ENCODE assay signal across 9 cellular contexts in genomic region chr3:13018039-13018431, GRCh38. TPM values are rescaled to one million over a fixed set of nuclear protein-coding genes. Genes with fewer than 3 reads are reported as not detected.
DNase-seq lines count a peak whose midpoint lies in the region; ATAC-seq and TF ChIP-seq lines count a peak whose summit lies in the region.
"Had no signal": no experiment of that assay in that cellular context is flagged by ENCODE, and none has a peak within 500 bp of the region (broad histone marks: within the 10 kb centered on the region; RNA-seq: fewer than 3 reads in every experiment).

No MANE protein-coding gene starts in this region.

- no peak overlapping the region for H3K4me3 Mint-ChIP-seq in activated CD4-positive, alpha-beta T cell treated with anti-CD3 and anti-CD28 coated beads, Interleukin-2, amount 10 ng/mL, durations not matched to agents 24 days and 14 days
- H3K4me3 Mint-ChIP-seq in type B pancreatic cell, result no peak overlapping the region
- H3K4me3 Mint-ChIP-seq: activated naive CD4-positive, alpha-beta T cell treated with anti-CD3 and anti-CD28 coated beads for 36 hours had no signal

- H3K4me1 ChIP-seq in tibial nerve, result peaks cover 0 to 76% (median 46%) of the 10 kb centered on the region in 4 donors

- no peak for DNase-seq in activated CD4-positive, alpha-beta T cell treated with anti-CD3 and anti-CD28 coated beads, Interleukin-2, amount 10 ng/mL, durations not matched to agents 24 days and 14 days
- DNase-seq in activated CD4-positive, alpha-beta T cell treated with anti-CD3 and anti-CD28 coated beads, Interleukin-2, amount 50 U/mL, for 1 hour, result no peak
- DNase-seq in WERI-Rb-1 (peak; percentile 37), type B pancreatic cell (ENCODE audit: extremely low spot score, unreplicated experiment) (no peak), tibial nerve (ENCODE audit: low spot score in 2 of 2) (no peak)
- DNase-seq: activated naive CD4-positive, alpha-beta T cell treated with anti-CD3 and anti-CD28 coated beads for 36 hours had no signal

- peak overlapping the region; percentile 49 for H3K27ac Mint-ChIP-seq in activated CD4-positive, alpha-beta T cell treated with anti-CD3 and anti-CD28 coated beads, Interleukin-2, amount 10 ng/mL, durations not matched to agents 24 days and 14 days
- peak overlapping the region; percentile 13 for H3K27ac Mint-ChIP-seq in type B pancreatic cell

- H3K4me1 Mint-ChIP-seq in activated CD4-positive, alpha-beta T cell treated with anti-CD3 and anti-CD28 coated beads, Interleukin-2, amount 10 ng/mL, durations not matched to agents 24 days and 14 days, result peaks cover 42% of the 10 kb centered on the region
- H3K4me1 Mint-ChIP-seq in type B pancreatic cell (ENCODE audit: unreplicated experiment), result peaks cover 20% of the 10 kb centered on the region

- H3K9me3 Mint-ChIP-seq in activated CD4-positive, alpha-beta T cell treated with anti-CD3 and anti-CD28 coated beads, Interleukin-2, amount 10 ng/mL, durations not matched to agents 24 days and 14 days, result no peaks in the 10 kb centered on the region
- H3K9me3 Mint-ChIP-seq in type B pancreatic cell, result no peaks in the 10 kb centered on the region
- H3K9me3 Mint-ChIP-seq: activated naive CD4-positive, alpha-beta T cell treated with anti-CD3 and anti-CD28 coated beads for 36 hours had no signal

- H3K9me3 ChIP-seq in WERI-Rb-1 (ENCODE audit: severe bottlenecking), result no peaks in the 10 kb centered on the region
- no peaks in the 10 kb centered on the region for H3K9me3 ChIP-seq in iPS-18c (ENCODE audit: control insufficient read depth, insufficient read depth, low read length)
- no peaks in the 10 kb centered on the region for H3K9me3 ChIP-seq in tibial nerve

- H3K27me3 ChIP-seq in WERI-Rb-1 (ENCODE audit: insufficient read depth, low read depth, severe bottlenecking) (no peaks in the 10 kb centered on the region), tibial nerve (no peaks in the 10 kb centered on the region)

- no peak for TF ChIP-seq POLR2A in tibial nerve (IDR thresholded peaks at IDR 0.05)

- peaks cover 13% of the 10 kb centered on the region for H3K36me3 ChIP-seq in WERI-Rb-1
- H3K36me3 ChIP-seq in tibial nerve, result no peaks in the 10 kb centered on the region

- H3K4me3 ChIP-seq in WERI-Rb-1 (ENCODE audit: low read depth, low read length), result no peak overlapping the region
- 0 out of 2 replicates have a peak overlapping the region, but pooled peaks have one; percentile 3 for H3K4me3 ChIP-seq in iPS-18c (ENCODE audit: insufficient read depth, low read depth, low read length)
- H3K4me3 ChIP-seq in tibial nerve, result no peak overlapping the region

- intact Hi-C loops in activated CD4-positive, alpha-beta T cell treated with anti-CD3 and anti-CD28 coated beads, Interleukin-2, amount 10 ng/mL, durations not matched to agents 24 days and 14 days (cut with micrococcal nuclease), result loop anchor here (10.0 kb wide), 1 partner anchor 1157 kb away; the partner anchor contains the start of genes LSM3 and XPC

- 32% methylated on average over 7 of the region's 7 CpGs; no CpG with 5 or more reads in 1 of the 2 donors for WGBS in tibial nerve, 2 donors

- no peak for TF ChIP-seq EP300 in tibial nerve (IDR thresholded peaks at IDR 0.05)

- ATAC-seq in HG03439 (IDR thresholded peaks at IDR 0.05; ENCODE audit: unreplicated experiment) (no peak), GM19395 (IDR thresholded peaks at IDR 0.05; ENCODE audit: unreplicated experiment) (no peak)

- H3K27me3 Mint-ChIP-seq in activated CD4-positive, alpha-beta T cell treated with anti-CD3 and anti-CD28 coated beads, Interleukin-2, amount 10 ng/mL, durations not matched to agents 24 days and 14 days, result no peaks in the 10 kb centered on the region
- H3K27me3 Mint-ChIP-seq in type B pancreatic cell, result peaks cover 3% of the 10 kb centered on the region

- peaks cover 3% of the 10 kb centered on the region for H3K36me3 Mint-ChIP-seq in activated CD4-positive, alpha-beta T cell treated with anti-CD3 and anti-CD28 coated beads, Interleukin-2, amount 10 ng/mL, durations not matched to agents 24 days and 14 days (ENCODE audit: low read depth)
- H3K36me3 Mint-ChIP-seq in type B pancreatic cell, result no peaks in the 10 kb centered on the region

- no peak for TF ChIP-seq CTCF in WERI-Rb-1 (IDR thresholded peaks at IDR 0.05; ENCODE audit: low read depth, low read length)
- no peak for TF ChIP-seq CTCF in type B pancreatic cell (conservative IDR thresholded peaks at IDR 0.05)
- no peak for TF ChIP-seq CTCF in tibial nerve (IDR thresholded peaks at IDR 0.05)

- H3K27ac ChIP-seq in WERI-Rb-1 (peak overlapping the region; percentile 61), tibial nerve (peak overlapping the region in 2 of 4 donors; percentile 77 to 79)

RNA-seq across cellular contexts. Expression of gene IQSEC1, which starts 55.2 kb away (rescaled TPM):
- 22.5 TPM in 2 replicates for total RNA-seq in activated CD4-positive, alpha-beta T cell treated with anti-CD3 and anti-CD28 coated beads, Interleukin-2, amount 10 ng/mL, durations not matched to agents 24 days and 14 days
- total RNA-seq in type B pancreatic cell (ENCODE audit: low replicate concordance) (28.5 and 33.1 TPM in 2 replicates), tibial nerve (10 to 100 TPM; 58.2 to 77.5 (median 68.6) TPM)
